1 cellular context compared by ENCODE assay signal in the genomic region with DNA sequence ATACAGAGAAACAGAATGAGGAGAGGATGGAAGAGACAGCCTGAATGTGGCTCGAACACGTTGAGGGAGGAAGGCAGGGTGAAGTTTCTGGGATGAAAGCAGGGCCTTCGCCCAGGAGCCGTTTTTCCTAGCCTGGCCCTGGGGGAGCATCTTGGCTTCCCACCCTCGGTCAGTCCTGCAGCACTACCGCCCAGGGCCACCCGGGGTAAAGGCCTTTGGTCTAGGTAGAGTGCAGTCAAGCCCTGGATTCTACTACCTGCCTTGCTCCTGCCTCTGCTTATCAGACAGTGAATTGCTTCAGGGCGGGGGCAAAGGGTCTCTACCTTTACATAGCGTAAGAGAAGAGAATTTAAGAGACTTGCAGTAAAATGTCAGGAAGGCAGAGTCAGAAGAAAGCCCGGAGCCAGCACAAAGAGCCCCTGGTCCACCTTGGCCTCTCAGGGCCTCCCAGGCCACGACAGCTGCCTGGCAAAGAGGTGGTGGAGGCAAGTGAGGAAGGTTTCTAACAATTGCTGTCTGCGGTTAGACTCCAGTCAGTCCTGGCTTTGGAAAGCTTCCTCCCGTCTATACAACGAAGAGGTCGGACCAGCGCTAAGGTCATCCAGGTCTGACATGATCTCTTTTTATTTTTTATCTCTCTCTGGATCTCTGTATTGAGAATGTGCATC.
TF ChIP-seq lines count a peak whose summit lies in the region.

No MANE protein-coding gene starts in this region.

TF ChIP-seq in H1, 55 proteins besides CTCF, POLR2A, EP300 and RAD21:
- TF ChIP-seq, protein P1, sequence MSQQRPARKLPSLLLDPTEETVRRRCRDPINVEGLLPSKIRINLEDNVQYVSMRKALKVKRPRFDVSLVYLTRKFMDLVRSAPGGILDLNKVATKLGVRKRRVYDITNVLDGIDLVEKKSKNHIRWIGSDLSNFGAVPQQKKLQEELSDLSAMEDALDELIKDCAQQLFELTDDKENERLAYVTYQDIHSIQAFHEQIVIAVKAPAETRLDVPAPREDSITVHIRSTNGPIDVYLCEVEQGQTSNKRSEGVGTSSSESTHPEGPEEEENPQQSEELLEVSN (IDR thresholded peaks at IDR 0.05) = no peak
- TF ChIP-seq TBP (IDR thresholded peaks at IDR 0.05; ENCODE audit: low read depth, low read length) (no peak), BRCA1 (IDR thresholded peaks at IDR 0.05; ENCODE audit: low read depth, low read length) (no peak), CHD2 (IDR thresholded peaks at IDR 0.05; ENCODE audit: low read length) (no peak), SIN3A (conservative IDR thresholded peaks at IDR 0.05 in 1 of 2, IDR thresholded peaks at IDR 0.05 in 1 of 2; ENCODE audit: low read depth in 1 of 2, low read length in 2 of 2) (no peak), CTBP2 (IDR thresholded peaks at IDR 0.05; ENCODE audit: borderline replicate concordance, insufficient read depth, insufficient read length, low read length) (no peak), RNF2 (IDR thresholded peaks at IDR 0.05; ENCODE audit: borderline replicate concordance, low read depth, low read length, missing control alignments, poor library complexity, severe bottlenecking) (no peak), NRF1 (IDR thresholded peaks at IDR 0.05; ENCODE audit: low read depth, low read length) (no peak), SUZ12 (IDR thresholded peaks at IDR 0.05; ENCODE audit: low read length) (no peak), FOSL1 (IDR thresholded peaks at IDR 0.05; ENCODE audit: insufficient read depth, low read depth, low read length) (no peak), SP1 (IDR thresholded peaks at IDR 0.05; ENCODE audit: low read depth, low read length) (no peak), GTF2F1 (IDR thresholded peaks at IDR 0.05; ENCODE audit: borderline replicate concordance, low read depth, low read length) (no peak), CBX8 (IDR thresholded peaks at IDR 0.05; ENCODE audit: borderline replicate concordance, low read depth, low read length) (no peak), JUND (IDR thresholded peaks at IDR 0.05; ENCODE audit: low read length) (no peak)
- TF ChIP-seq, protein P2, sequence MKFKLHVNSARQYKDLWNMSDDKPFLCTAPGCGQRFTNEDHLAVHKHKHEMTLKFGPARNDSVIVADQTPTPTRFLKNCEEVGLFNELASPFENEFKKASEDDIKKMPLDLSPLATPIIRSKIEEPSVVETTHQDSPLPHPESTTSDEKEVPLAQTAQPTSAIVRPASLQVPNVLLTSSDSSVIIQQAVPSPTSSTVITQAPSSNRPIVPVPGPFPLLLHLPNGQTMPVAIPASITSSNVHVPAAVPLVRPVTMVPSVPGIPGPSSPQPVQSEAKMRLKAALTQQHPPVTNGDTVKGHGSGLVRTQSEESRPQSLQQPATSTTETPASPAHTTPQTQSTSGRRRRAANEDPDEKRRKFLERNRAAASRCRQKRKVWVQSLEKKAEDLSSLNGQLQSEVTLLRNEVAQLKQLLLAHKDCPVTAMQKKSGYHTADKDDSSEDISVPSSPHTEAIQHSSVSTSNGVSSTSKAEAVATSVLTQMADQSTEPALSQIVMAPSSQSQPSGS (IDR thresholded peaks at IDR 0.05; ENCODE audit: low read length) = no peak
- TF ChIP-seq, protein P3, sequence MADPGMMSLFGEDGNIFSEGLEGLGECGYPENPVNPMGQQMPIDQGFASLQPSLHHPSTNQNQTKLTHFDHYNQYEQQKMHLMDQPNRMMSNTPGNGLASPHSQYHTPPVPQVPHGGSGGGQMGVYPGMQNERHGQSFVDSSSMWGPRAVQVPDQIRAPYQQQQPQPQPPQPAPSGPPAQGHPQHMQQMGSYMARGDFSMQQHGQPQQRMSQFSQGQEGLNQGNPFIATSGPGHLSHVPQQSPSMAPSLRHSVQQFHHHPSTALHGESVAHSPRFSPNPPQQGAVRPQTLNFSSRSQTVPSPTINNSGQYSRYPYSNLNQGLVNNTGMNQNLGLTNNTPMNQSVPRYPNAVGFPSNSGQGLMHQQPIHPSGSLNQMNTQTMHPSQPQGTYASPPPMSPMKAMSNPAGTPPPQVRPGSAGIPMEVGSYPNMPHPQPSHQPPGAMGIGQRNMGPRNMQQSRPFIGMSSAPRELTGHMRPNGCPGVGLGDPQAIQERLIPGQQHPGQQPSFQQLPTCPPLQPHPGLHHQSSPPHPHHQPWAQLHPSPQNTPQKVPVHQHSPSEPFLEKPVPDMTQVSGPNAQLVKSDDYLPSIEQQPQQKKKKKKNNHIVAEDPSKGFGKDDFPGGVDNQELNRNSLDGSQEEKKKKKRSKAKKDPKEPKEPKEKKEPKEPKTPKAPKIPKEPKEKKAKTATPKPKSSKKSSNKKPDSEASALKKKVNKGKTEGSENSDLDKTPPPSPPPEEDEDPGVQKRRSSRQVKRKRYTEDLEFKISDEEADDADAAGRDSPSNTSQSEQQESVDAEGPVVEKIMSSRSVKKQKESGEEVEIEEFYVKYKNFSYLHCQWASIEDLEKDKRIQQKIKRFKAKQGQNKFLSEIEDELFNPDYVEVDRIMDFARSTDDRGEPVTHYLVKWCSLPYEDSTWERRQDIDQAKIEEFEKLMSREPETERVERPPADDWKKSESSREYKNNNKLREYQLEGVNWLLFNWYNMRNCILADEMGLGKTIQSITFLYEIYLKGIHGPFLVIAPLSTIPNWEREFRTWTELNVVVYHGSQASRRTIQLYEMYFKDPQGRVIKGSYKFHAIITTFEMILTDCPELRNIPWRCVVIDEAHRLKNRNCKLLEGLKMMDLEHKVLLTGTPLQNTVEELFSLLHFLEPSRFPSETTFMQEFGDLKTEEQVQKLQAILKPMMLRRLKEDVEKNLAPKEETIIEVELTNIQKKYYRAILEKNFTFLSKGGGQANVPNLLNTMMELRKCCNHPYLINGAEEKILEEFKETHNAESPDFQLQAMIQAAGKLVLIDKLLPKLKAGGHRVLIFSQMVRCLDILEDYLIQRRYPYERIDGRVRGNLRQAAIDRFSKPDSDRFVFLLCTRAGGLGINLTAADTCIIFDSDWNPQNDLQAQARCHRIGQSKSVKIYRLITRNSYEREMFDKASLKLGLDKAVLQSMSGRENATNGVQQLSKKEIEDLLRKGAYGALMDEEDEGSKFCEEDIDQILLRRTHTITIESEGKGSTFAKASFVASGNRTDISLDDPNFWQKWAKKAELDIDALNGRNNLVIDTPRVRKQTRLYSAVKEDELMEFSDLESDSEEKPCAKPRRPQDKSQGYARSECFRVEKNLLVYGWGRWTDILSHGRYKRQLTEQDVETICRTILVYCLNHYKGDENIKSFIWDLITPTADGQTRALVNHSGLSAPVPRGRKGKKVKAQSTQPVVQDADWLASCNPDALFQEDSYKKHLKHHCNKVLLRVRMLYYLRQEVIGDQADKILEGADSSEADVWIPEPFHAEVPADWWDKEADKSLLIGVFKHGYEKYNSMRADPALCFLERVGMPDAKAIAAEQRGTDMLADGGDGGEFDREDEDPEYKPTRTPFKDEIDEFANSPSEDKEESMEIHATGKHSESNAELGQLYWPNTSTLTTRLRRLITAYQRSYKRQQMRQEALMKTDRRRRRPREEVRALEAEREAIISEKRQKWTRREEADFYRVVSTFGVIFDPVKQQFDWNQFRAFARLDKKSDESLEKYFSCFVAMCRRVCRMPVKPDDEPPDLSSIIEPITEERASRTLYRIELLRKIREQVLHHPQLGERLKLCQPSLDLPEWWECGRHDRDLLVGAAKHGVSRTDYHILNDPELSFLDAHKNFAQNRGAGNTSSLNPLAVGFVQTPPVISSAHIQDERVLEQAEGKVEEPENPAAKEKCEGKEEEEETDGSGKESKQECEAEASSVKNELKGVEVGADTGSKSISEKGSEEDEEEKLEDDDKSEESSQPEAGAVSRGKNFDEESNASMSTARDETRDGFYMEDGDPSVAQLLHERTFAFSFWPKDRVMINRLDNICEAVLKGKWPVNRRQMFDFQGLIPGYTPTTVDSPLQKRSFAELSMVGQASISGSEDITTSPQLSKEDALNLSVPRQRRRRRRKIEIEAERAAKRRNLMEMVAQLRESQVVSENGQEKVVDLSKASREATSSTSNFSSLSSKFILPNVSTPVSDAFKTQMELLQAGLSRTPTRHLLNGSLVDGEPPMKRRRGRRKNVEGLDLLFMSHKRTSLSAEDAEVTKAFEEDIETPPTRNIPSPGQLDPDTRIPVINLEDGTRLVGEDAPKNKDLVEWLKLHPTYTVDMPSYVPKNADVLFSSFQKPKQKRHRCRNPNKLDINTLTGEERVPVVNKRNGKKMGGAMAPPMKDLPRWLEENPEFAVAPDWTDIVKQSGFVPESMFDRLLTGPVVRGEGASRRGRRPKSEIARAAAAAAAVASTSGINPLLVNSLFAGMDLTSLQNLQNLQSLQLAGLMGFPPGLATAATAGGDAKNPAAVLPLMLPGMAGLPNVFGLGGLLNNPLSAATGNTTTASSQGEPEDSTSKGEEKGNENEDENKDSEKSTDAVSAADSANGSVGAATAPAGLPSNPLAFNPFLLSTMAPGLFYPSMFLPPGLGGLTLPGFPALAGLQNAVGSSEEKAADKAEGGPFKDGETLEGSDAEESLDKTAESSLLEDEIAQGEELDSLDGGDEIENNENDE (IDR thresholded peaks at IDR 0.05; ENCODE audit: insufficient replicate concordance, low read length) = no peak
TF ChIP-seq in H1: peak in this region for 0.
